Comparison of ENCODE assay signal across 1 cellular context in the genomic region with DNA sequence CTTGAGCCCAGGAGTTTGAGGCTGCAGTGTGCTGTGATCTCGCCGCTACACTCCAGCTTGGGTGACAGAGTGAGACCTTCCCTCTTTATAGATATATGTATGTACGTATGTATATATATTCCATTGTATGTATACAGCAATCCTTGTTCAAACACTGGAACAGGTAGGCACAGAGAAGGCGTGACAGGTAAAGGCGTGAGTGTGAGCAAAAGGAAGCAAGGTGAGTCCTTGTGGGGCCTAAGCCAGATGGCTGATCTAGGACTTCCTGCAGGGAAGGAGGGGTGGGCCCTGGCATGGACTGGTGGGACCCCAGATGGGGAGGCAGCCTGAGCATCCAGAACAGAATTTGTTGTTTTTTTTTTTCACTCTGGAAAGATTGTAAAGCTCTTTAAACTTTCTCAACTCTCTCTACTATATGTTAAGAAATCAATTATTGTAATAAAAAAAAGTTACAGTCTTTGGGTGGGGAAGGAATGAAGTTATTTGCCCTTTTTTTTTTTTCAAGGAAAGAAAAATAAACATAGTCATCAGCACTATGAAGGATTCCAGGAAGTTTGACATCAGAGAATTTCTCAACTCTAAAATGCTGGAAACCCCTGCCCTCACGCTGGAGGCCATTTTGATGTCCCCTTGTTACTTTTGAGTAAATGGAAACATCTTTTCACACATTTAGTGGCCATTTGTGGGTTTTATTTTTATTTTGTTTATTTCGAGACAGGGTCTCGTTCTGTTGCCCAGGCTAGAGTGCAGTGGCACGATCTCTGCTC.
A peak's percentile ranks its signal among the peaks of the same experiment; 100 is the strongest.
TF ChIP-seq lines count a peak whose summit lies in the region.

No MANE protein-coding gene starts in this region.

TF ChIP-seq in HepG2, 621 proteins besides CTCF, POLR2A, EP300 and RAD21 (continued from another document):
- peak; percentile 39; the same call in 1 of the 2 replicates for TF ChIP-seq ZFX (CRISPR knock-in tag; IDR thresholded peaks at IDR 0.05; ENCODE audit: low read depth)
- no peak for TF ChIP-seq SETDB1 (CRISPR knock-in tag; IDR thresholded peaks at IDR 0.05; ENCODE audit: borderline replicate concordance)
